6 cellular contexts compared by ENCODE assay signal in the genomic region with DNA sequence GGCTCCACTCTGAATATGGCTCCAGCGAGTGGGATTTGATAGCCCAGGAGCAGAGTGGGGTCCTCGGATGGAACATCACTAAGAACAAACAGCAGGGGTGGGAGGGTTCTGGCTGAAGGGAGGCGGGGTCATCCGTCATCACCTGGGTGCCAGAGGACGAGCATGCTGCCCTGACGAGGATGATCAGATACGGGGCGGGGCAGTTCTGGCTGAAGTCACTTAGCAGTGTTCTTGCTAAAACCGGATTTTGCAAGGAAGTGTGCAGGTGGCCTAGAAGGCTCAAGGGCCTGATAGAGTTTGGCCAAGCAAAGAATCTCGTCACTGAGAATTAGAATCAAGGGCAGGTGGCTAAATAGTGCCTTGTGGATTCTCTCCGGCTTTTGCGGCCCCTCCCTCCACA.
DNase-seq lines count a peak whose midpoint lies in the region; ATAC-seq and TF ChIP-seq lines count a peak whose summit lies in the region.
"Not testable (repeated sequence)": the region's sequence is repeated elsewhere in the genome, so short reads cannot be mapped to it uniquely, and the experiment has no call there.

No MANE protein-coding gene starts in this region.

- not testable (repeated sequence) for H3K36me3 Mint-ChIP-seq in Caco-2 (ENCODE audit: insufficient read depth, unreplicated experiment)

- not testable (repeated sequence) for H3K27me3 Mint-ChIP-seq in Caco-2 (ENCODE audit: insufficient read depth, unreplicated experiment)

- H3K36me3 ChIP-seq in Caco-2 (ENCODE audit: control insufficient read depth, insufficient read depth, low read length); colonic mucosa; left lung; sigmoid colon: not testable (repeated sequence)

- H3K9ac ChIP-seq in colonic mucosa (ENCODE audit: low read depth in 2 of 2, low read length in 2 of 2), result not testable (repeated sequence)

- CTCF ChIA-PET in Caco-2 (lab: Charles Lee), result not testable (repeated sequence)

- H3K9me3 ChIP-seq in Caco-2, colonic mucosa, left lung, sigmoid colon: not testable (repeated sequence)

- H3K4me1 Mint-ChIP-seq in Caco-2 (ENCODE audit: low read depth, unreplicated experiment), result not testable (repeated sequence)

- H3K27me3 ChIP-seq in Caco-2 (replicated peaks; ENCODE audit: control insufficient read depth, insufficient read depth, low read length); colonic mucosa; foreskin keratinocyte; left lung; sigmoid colon: not testable (repeated sequence)

- peak; percentile 18 for ATAC-seq in foreskin keratinocyte
- not testable (repeated sequence) for ATAC-seq in left lung

- H3K4me3 Mint-ChIP-seq in Caco-2 (ENCODE audit: unreplicated experiment), result not testable (repeated sequence)

- not testable (repeated sequence) for TF ChIP-seq POLR2A in sigmoid colon (IDR thresholded peaks at IDR 0.05)

- not testable (repeated sequence) for BruUV-seq in Caco-2 (replicated peaks; lab: Mats Ljungman, UMichigan)

- not testable (repeated sequence) for H3K4me1 ChIP-seq in Caco-2, colonic mucosa, foreskin keratinocyte, left lung, sigmoid colon

- DNase-seq in Caco-2 (peak; percentile 11 to 39), colonic mucosa (peak; percentile 26), left lung (peak; percentile 5 to 11), mucosa of gallbladder (ENCODE audit: low spot score) (peak; percentile 43), sigmoid colon (peak; percentile 7)
- DNase-seq in foreskin keratinocyte, result not testable (repeated sequence)

- TF ChIP-seq CTCF in Caco-2 (IDR thresholded peaks at IDR 0.05; ENCODE audit: insufficient read depth in 1 of 2, low read depth in 1 of 2, low read length in 1 of 2, severe bottlenecking in 1 of 2, unreplicated experiment in 1 of 2); colonic mucosa (IDR thresholded peaks at IDR 0.05); foreskin keratinocyte (conservative IDR thresholded peaks at IDR 0.05); left lung (IDR thresholded peaks at IDR 0.05); sigmoid colon (IDR thresholded peaks at IDR 0.05): not testable (repeated sequence)

- not testable (repeated sequence) for H3K27ac Mint-ChIP-seq in Caco-2 (ENCODE audit: unreplicated experiment)

- TF ChIP-seq EP300 in sigmoid colon (IDR thresholded peaks at IDR 0.05), result not testable (repeated sequence)

- intact Hi-C loops in Caco-2 (cut with micrococcal nuclease; ENCODE audit: unreplicated experiment); colonic mucosa (cut with DNase I); left lung (cut with DNase I); sigmoid colon (cut with DNase I): not testable (repeated sequence)

- H3K4me3 ChIP-seq in Caco-2 (ENCODE audit: low read depth, low read length); colonic mucosa; left lung; sigmoid colon: not testable (repeated sequence)

- 28% methylated on average over 7 of the region's 12 CpGs; no CpG with 5 or more reads in 1 of the 2 donors for WGBS in sigmoid colon, 2 donors

- H3K27ac ChIP-seq in colonic mucosa, foreskin keratinocyte, left lung, sigmoid colon: not testable (repeated sequence)

- not testable (repeated sequence) for H3K9me3 Mint-ChIP-seq in Caco-2 (ENCODE audit: unreplicated experiment)

- POLR2A ChIA-PET in Caco-2 (lab: Charles Lee), result not testable (repeated sequence)
